ENCODE assay signal across 1 cellular context in genomic region chr16:69448470-69449193, GRCh38.
A peak's percentile ranks its signal among the peaks of the same experiment; 100 is the strongest.
TF ChIP-seq lines count a peak whose summit lies in the region.

No MANE protein-coding gene starts in this region.

TF ChIP-seq in SK-N-SH, 30 proteins besides CTCF, POLR2A, EP300 and RAD21 (continued from another document):
- TF ChIP-seq, protein P1, sequence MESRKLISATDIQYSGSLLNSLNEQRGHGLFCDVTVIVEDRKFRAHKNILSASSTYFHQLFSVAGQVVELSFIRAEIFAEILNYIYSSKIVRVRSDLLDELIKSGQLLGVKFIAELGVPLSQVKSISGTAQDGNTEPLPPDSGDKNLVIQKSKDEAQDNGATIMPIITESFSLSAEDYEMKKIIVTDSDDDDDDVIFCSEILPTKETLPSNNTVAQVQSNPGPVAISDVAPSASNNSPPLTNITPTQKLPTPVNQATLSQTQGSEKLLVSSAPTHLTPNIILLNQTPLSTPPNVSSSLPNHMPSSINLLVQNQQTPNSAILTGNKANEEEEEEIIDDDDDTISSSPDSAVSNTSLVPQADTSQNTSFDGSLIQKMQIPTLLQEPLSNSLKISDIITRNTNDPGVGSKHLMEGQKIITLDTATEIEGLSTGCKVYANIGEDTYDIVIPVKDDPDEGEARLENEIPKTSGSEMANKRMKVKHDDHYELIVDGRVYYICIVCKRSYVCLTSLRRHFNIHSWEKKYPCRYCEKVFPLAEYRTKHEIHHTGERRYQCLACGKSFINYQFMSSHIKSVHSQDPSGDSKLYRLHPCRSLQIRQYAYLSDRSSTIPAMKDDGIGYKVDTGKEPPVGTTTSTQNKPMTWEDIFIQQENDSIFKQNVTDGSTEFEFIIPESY (IDR thresholded peaks at IDR 0.05; ENCODE audit: borderline replicate concordance, low read depth): no peak
- TF ChIP-seq TCF12 (IDR thresholded peaks at IDR 0.05) (0 out of 2 replicates have a peak, but pooled peaks have one; percentile 38), ELF1 (IDR thresholded peaks at IDR 0.05) (no peak)
